Comparison of ENCODE assay signal across 1 cellular context in the genomic region with DNA sequence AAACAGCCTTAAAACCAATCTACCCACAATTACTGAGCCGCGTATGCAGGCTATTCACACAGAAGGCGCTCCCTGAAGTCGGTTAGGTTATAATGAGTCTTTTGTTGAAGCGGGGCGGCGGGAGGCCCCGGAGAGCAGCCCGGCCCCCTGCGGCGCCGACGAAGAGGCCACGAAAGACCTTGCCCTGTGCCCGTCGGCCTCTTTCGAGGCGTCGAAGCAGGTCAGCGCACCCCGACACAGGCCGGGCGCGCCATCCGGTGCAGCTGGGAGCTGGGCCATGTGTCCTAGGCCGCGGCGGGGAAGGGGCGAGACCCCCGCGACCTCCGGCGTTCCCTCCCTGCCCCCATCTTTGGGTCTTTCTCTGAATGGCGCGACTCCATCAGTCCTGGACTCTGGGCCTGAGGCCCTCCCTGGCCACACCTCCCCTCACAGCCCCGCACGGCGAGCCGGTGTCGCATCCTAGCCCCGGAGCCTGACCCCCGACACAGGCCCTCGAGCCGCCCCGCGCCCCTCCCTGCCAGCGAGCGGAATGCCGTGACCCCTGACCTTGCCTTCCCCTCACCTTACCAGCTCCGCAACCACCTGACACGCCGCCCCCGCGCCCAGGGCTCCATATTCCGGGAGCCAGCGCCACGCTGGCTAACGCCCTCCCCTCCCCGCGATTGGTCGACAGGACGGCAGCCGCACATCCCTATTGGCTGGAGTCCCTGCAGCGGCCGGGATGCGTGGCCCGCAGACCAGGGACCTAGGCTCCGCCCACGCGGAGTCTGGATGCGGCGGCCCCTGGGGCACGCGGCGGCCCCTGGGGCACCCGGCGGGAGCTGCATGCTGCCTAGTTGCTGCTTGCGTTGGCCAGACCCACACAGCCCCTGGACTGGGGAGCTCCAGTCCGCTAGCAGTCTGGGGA.
TF ChIP-seq lines count a peak whose summit lies in the region.

Gene SLC11A2, minus strand, starts transcription at position 637 of the 907 bp plus-strand sequence. CDS start 15,656 bp downstream, outside the sequence.

TF ChIP-seq in HepG2, 621 proteins besides CTCF, POLR2A, EP300 and RAD21 (continued from another document and continues in another):
- TF ChIP-seq, protein P1, sequence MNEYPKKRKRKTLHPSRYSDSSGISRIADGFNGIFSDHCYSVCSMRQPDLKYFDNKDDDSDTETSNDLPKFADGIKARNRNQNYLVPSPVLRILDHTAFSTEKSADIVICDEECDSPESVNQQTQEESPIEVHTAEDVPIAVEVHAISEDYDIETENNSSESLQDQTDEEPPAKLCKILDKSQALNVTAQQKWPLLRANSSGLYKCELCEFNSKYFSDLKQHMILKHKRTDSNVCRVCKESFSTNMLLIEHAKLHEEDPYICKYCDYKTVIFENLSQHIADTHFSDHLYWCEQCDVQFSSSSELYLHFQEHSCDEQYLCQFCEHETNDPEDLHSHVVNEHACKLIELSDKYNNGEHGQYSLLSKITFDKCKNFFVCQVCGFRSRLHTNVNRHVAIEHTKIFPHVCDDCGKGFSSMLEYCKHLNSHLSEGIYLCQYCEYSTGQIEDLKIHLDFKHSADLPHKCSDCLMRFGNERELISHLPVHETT (CRISPR knock-in tag; conservative IDR thresholded peaks at IDR 0.05): peak; percentile 80; the same call in 1 of the 2 replicates
- TF ChIP-seq PAWR (CRISPR knock-in tag; IDR thresholded peaks at IDR 0.05; ENCODE audit: borderline replicate concordance): no peak
- TF ChIP-seq ZNF761 (CRISPR knock-in tag; conservative IDR thresholded peaks at IDR 0.05): 0 out of 2 replicates have a peak, but pooled peaks have one; percentile 23
- 0 out of 2 replicates have a peak, but pooled peaks have one; percentile 20 for TF ChIP-seq TGIF2 (CRISPR knock-in tag; IDR thresholded peaks at IDR 0.05)
- peak; percentile 97 for TF ChIP-seq ZNF776 (CRISPR knock-in tag; IDR thresholded peaks at IDR 0.05)
- peak; percentile 84 for TF ChIP-seq HNRNPK (IDR thresholded peaks at IDR 0.05; ENCODE audit: low read depth, low read length, poor library complexity, severe bottlenecking)
- peak; percentile 91 for TF ChIP-seq ZNF772 (CRISPR knock-in tag; IDR thresholded peaks at IDR 0.05)
- peak; percentile 78 for TF ChIP-seq ZNF564 (CRISPR knock-in tag; IDR thresholded peaks at IDR 0.05)
- peak; percentile 41; the same call in 1 of the 2 replicates for TF ChIP-seq IKZF5 (CRISPR knock-in tag; IDR thresholded peaks at IDR 0.05)
- no peak for TF ChIP-seq FOXP1 (IDR thresholded peaks at IDR 0.05)
- TF ChIP-seq FOXP1 (CRISPR knock-in tag; IDR thresholded peaks at IDR 0.05): peak; percentile 26; the same call in 1 of the 2 replicates
- TF ChIP-seq SMAD1 (CRISPR knock-in tag; IDR thresholded peaks at IDR 0.05; ENCODE audit: borderline replicate concordance, low read depth): peak; percentile 95; the same call in 1 of the 2 replicates
- TF ChIP-seq, protein P2, sequence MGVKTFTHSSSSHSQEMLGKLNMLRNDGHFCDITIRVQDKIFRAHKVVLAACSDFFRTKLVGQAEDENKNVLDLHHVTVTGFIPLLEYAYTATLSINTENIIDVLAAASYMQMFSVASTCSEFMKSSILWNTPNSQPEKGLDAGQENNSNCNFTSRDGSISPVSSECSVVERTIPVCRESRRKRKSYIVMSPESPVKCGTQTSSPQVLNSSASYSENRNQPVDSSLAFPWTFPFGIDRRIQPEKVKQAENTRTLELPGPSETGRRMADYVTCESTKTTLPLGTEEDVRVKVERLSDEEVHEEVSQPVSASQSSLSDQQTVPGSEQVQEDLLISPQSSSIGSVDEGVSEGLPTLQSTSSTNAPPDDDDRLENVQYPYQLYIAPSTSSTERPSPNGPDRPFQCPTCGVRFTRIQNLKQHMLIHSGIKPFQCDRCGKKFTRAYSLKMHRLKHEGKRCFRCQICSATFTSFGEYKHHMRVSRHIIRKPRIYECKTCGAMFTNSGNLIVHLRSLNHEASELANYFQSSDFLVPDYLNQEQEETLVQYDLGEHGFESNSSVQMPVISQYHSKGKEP (CRISPR knock-in tag; IDR thresholded peaks at IDR 0.05): 0 out of 2 replicates have a peak, but pooled peaks have one; percentile 6
- TF ChIP-seq, protein P3, sequence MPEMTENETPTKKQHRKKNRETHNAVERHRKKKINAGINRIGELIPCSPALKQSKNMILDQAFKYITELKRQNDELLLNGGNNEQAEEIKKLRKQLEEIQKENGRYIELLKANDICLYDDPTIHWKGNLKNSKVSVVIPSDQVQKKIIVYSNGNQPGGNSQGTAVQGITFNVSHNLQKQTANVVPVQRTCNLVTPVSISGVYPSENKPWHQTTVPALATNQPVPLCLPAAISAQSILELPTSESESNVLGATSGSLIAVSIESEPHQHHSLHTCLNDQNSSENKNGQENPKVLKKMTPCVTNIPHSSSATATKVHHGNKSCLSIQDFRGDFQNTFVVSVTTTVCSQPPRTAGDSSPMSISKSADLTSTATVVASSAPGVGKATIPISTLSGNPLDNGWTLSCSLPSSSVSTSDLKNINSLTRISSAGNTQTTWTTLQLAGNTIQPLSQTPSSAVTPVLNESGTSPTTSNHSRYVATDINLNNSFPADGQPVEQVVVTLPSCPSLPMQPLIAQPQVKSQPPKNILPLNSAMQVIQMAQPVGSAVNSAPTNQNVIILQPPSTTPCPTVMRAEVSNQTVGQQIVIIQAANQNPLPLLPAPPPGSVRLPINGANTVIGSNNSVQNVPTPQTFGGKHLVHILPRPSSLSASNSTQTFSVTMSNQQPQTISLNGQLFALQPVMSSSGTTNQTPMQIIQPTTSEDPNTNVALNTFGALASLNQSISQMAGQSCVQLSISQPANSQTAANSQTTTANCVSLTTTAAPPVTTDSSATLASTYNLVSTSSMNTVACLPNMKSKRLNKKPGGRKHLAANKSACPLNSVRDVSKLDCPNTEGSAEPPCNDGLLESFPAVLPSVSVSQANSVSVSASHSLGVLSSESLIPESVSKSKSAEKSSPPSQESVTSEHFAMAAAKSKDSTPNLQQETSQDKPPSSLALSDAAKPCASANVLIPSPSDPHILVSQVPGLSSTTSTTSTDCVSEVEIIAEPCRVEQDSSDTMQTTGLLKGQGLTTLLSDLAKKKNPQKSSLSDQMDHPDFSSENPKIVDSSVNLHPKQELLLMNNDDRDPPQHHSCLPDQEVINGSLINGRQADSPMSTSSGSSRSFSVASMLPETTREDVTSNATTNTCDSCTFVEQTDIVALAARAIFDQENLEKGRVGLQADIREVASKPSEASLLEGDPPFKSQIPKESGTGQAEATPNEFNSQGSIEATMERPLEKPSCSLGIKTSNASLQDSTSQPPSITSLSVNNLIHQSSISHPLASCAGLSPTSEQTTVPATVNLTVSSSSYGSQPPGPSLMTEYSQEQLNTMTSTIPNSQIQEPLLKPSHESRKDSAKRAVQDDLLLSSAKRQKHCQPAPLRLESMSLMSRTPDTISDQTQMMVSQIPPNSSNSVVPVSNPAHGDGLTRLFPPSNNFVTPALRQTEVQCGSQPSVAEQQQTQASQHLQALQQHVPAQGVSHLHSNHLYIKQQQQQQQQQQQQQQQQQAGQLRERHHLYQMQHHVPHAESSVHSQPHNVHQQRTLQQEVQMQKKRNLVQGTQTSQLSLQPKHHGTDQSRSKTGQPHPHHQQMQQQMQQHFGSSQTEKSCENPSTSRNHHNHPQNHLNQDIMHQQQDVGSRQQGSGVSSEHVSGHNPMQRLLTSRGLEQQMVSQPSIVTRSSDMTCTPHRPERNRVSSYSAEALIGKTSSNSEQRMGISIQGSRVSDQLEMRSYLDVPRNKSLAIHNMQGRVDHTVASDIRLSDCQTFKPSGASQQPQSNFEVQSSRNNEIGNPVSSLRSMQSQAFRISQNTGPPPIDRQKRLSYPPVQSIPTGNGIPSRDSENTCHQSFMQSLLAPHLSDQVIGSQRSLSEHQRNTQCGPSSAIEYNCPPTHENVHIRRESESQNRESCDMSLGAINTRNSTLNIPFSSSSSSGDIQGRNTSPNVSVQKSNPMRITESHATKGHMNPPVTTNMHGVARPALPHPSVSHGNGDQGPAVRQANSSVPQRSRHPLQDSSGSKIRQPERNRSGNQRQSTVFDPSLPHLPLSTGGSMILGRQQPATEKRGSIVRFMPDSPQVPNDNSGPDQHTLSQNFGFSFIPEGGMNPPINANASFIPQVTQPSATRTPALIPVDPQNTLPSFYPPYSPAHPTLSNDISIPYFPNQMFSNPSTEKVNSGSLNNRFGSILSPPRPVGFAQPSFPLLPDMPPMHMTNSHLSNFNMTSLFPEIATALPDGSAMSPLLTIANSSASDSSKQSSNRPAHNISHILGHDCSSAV (CRISPR knock-in tag; IDR thresholded peaks at IDR 0.05; ENCODE audit: borderline replicate concordance): no peak
- TF ChIP-seq, protein P4, sequence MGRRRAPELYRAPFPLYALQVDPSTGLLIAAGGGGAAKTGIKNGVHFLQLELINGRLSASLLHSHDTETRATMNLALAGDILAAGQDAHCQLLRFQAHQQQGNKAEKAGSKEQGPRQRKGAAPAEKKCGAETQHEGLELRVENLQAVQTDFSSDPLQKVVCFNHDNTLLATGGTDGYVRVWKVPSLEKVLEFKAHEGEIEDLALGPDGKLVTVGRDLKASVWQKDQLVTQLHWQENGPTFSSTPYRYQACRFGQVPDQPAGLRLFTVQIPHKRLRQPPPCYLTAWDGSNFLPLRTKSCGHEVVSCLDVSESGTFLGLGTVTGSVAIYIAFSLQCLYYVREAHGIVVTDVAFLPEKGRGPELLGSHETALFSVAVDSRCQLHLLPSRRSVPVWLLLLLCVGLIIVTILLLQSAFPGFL (CRISPR knock-in tag; IDR thresholded peaks at IDR 0.05): no peak
- 0 out of 2 replicates have a peak, but pooled peaks have one; percentile 17 for TF ChIP-seq ISX (CRISPR knock-in tag; conservative IDR thresholded peaks at IDR 0.05)
- peak; percentile 99 for TF ChIP-seq KDM5B (CRISPR knock-in tag; IDR thresholded peaks at IDR 0.05; ENCODE audit: borderline replicate concordance)
- peak; percentile 68; the same call in 1 of the 2 replicates for TF ChIP-seq SRY (CRISPR knock-in tag; IDR thresholded peaks at IDR 0.05)
- peak; percentile 99 for TF ChIP-seq ZBTB7A (CRISPR knock-in tag; IDR thresholded peaks at IDR 0.05)
- TF ChIP-seq ZNF558 (CRISPR knock-in tag; IDR thresholded peaks at IDR 0.05; ENCODE audit: borderline replicate concordance): peak; percentile 98; the same call in 1 of the 2 replicates
- TF ChIP-seq, protein P5, sequence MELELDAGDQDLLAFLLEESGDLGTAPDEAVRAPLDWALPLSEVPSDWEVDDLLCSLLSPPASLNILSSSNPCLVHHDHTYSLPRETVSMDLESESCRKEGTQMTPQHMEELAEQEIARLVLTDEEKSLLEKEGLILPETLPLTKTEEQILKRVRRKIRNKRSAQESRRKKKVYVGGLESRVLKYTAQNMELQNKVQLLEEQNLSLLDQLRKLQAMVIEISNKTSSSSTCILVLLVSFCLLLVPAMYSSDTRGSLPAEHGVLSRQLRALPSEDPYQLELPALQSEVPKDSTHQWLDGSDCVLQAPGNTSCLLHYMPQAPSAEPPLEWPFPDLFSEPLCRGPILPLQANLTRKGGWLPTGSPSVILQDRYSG (CRISPR knock-in tag; IDR thresholded peaks at IDR 0.05): peak; percentile 51; the same call in 1 of the 2 replicates
- TF ChIP-seq KLF13 (CRISPR knock-in tag; IDR thresholded peaks at IDR 0.05): peak; percentile 74; the same call in 1 of the 2 replicates
- TF ChIP-seq MYC (CRISPR knock-in tag; IDR thresholded peaks at IDR 0.05; ENCODE audit: borderline replicate concordance): peak; percentile 89
- TF ChIP-seq SOX13 (IDR thresholded peaks at IDR 0.05): no peak
- peak in 1 of 2 experiments; percentile 73; a peak in 1 of 4 replicates for TF ChIP-seq SOX13 (CRISPR knock-in tag; conservative IDR thresholded peaks at IDR 0.05 in 1 of 2, IDR thresholded peaks at IDR 0.05 in 1 of 2)
- TF ChIP-seq ZNF670 (CRISPR knock-in tag; IDR thresholded peaks at IDR 0.05; ENCODE audit: borderline replicate concordance): peak; percentile 78; the same call in 1 of the 2 replicates
- peak; percentile 69 for TF ChIP-seq PHF20 (CRISPR knock-in tag; IDR thresholded peaks at IDR 0.05)
- TF ChIP-seq SP1 (IDR thresholded peaks at IDR 0.05): no peak
- TF ChIP-seq SP1 (CRISPR knock-in tag; IDR thresholded peaks at IDR 0.05): peak; percentile 75; the same call in 1 of the 2 replicates
- peak; percentile 10; the same call in 1 of the 2 replicates for TF ChIP-seq KDM6A (CRISPR knock-in tag; IDR thresholded peaks at IDR 0.05; ENCODE audit: low read depth)
- TF ChIP-seq CENPT (CRISPR knock-in tag; IDR thresholded peaks at IDR 0.05; ENCODE audit: low read depth): peak; percentile 82
- peak; percentile 67; the same call in 1 of the 2 replicates for TF ChIP-seq HNRNPUL1 (IDR thresholded peaks at IDR 0.05; ENCODE audit: low read depth, low read length)
- peak; percentile 92; the same call in 1 of the 2 replicates for TF ChIP-seq PRMT3 (CRISPR knock-in tag; IDR thresholded peaks at IDR 0.05; ENCODE audit: borderline replicate concordance, low read depth)
- TF ChIP-seq TRAFD1 (CRISPR knock-in tag; IDR thresholded peaks at IDR 0.05; ENCODE audit: borderline replicate concordance): no peak
- peak; percentile 91 for TF ChIP-seq SP2 (CRISPR knock-in tag; IDR thresholded peaks at IDR 0.05)
- no peak for TF ChIP-seq MLLT10 (CRISPR knock-in tag; IDR thresholded peaks at IDR 0.05)
- no peak for TF ChIP-seq ZNF367 (CRISPR knock-in tag; IDR thresholded peaks at IDR 0.05; ENCODE audit: borderline replicate concordance)
